Comparison of ENCODE assay signal across 24 cellular contexts in genomic region chr9:98396236-98396635, GRCh38.
DNase-seq lines count a peak whose midpoint lies in the region; ATAC-seq, FAIRE-seq and TF ChIP-seq lines count a peak whose summit lies in the region.
"Had no signal": no experiment of that assay in that cellular context is flagged by ENCODE, and none has a peak within 500 bp of the region (broad histone marks: within the 10 kb centered on the region; RNA-seq: fewer than 3 reads in every experiment).

No MANE protein-coding gene starts in this region.

- H3K4me3 ChIP-seq in GM12878 (no peak overlapping the region), neuronal stem cell (ENCODE audit: low read length in 2 of 2) (no peak overlapping the region)
- H3K4me3 ChIP-seq in CD8-positive, alpha-beta T cell (ENCODE audit: low read depth, low read length), result no peak overlapping the region
- H3K4me3 ChIP-seq: A549; BLaER1 treated with 17β-estradiol and CSF1 and Interleukin-3, amounts not matched to agents 10 nM and 100 nM had no signal

- no peak overlapping the region for H4K8ac ChIP-seq in neuronal stem cell (ENCODE audit: low read depth, low read length)

- H3K27ac ChIP-seq in GM12878 (ENCODE audit: control insufficient read depth, insufficient read depth), result no peak overlapping the region
- no peak overlapping the region for H3K27ac ChIP-seq in neuronal stem cell (replicated peaks; ENCODE audit: low read length)
- no peak overlapping the region for H3K27ac ChIP-seq in CD8-positive, alpha-beta T cell (ENCODE audit: low read depth, low read length)
- H3K27ac ChIP-seq: A549; BLaER1 treated with 17β-estradiol and CSF1 and Interleukin-3, amounts not matched to agents 10 nM and 100 nM had no signal

- ATAC-seq in natural killer cell treated with Interleukin-12 subunit alpha and Interleukin-12 subunit beta and Interleukin-15 and Interleukin-18, amount 100 ng/mL, for 72 hours, result no peak
- no peak for ATAC-seq in natural killer cell
- no peak for ATAC-seq in GM12878
- ATAC-seq in effector memory CD8-positive, alpha-beta T cell (replicated peaks), result no peak
- no peak for ATAC-seq in CD8-positive, alpha-beta T cell
- ATAC-seq: A549 had no signal

- H3K4me1 ChIP-seq in GM12878 (ENCODE audit: control insufficient read depth, insufficient read depth, low read length) (no peaks in the 10 kb centered on the region), neuronal stem cell (ENCODE audit: control insufficient read depth in 2 of 2, insufficient read depth in 1 of 2, low read depth in 1 of 2, low read length in 2 of 2) (no peaks in the 10 kb centered on the region)
- H3K4me1 ChIP-seq in CD8-positive, alpha-beta T cell (ENCODE audit: insufficient read depth, low read length), result peaks cover 10% of the 10 kb centered on the region
- H3K4me1 ChIP-seq: A549 had no signal

- no peak overlapping the region for H2BK15ac ChIP-seq in neuronal stem cell (ENCODE audit: low read length)

- H3K9ac ChIP-seq in GM12878 (ENCODE audit: control insufficient read depth, insufficient read depth, low read length) (no peak overlapping the region), neuronal stem cell (ENCODE audit: low read depth, low read length, poor library complexity) (no peak overlapping the region)
- H3K9ac ChIP-seq: BLaER1 treated with 17β-estradiol and CSF1 and Interleukin-3, amounts not matched to agents 10 nM and 100 nM had no signal

- H3K36me3 ChIP-seq in GM12878 (ENCODE audit: control insufficient read depth in 2 of 2, insufficient read depth in 2 of 2, low read length in 1 of 2), result no peaks in the 10 kb centered on the region
- H3K36me3 ChIP-seq in neuronal stem cell (replicated peaks in 1 of 2; ENCODE audit: control insufficient read depth in 2 of 2, insufficient read depth in 2 of 2, low read length in 2 of 2), result no peaks in the 10 kb centered on the region
- no peaks in the 10 kb centered on the region for H3K36me3 ChIP-seq in CD8-positive, alpha-beta T cell (ENCODE audit: insufficient read depth, low read length)
- H3K36me3 ChIP-seq: BE2C; BLaER1 treated with 17β-estradiol and CSF1 and Interleukin-3, amounts not matched to agents 10 nM and 100 nM had no signal

- WGBS in GM12878 (ENCODE audit: insufficient coverage, insufficient replicate concordance, low lambda C conversion rate, missing lambda C conversion rate), result 2% methylated on average over 6 of the region's 6 CpGs
- WGBS in neuronal stem cell (ENCODE audit: extremely low coverage in 2 of 2, insufficient read length in 2 of 2, insufficient replicate concordance in 1 of 2), 2 donors, result no CpG with 5 or more reads among the region's 6 CpGs

- H3K4me2 ChIP-seq in GM12878 (ENCODE audit: control insufficient read depth, insufficient read depth) (no peak overlapping the region), neuronal stem cell (ENCODE audit: insufficient read depth, low read length, poor library complexity, severe bottlenecking) (no peak overlapping the region)
- H3K4me2 ChIP-seq: A549; BLaER1 treated with 17β-estradiol and CSF1 and Interleukin-3, amounts not matched to agents 10 nM and 100 nM had no signal

- H3K18ac ChIP-seq in neuronal stem cell (ENCODE audit: low read length), result peak overlapping the region; percentile 13

- BruUV-seq in GM12878 (replicated peaks; lab: Mats Ljungman, UMichigan), result no TSS peak

- H3K14ac ChIP-seq in neuronal stem cell (ENCODE audit: low read length), result no peak overlapping the region

- intact Hi-C loops in natural killer cell (cut with micrococcal nuclease) (no loop called here), GM12878 (cut with micrococcal nuclease; ENCODE audit: unreplicated experiment) (no loop called here)
- intact Hi-C loops in CD8-positive, alpha-beta T cell (cut with DNase I, micrococcal nuclease), result no loop called here

- H3K4ac ChIP-seq in neuronal stem cell (ENCODE audit: low read length), result no peak overlapping the region

- H3K4me3 Mint-ChIP-seq in natural killer cell treated with Interleukin-12 subunit alpha and Interleukin-12 subunit beta and Interleukin-15 and Interleukin-18, amount 100 ng/mL, for 72 hours, result no peak overlapping the region
- H3K4me3 Mint-ChIP-seq in natural killer cell, result no peak overlapping the region
- H3K4me3 Mint-ChIP-seq in effector memory CD8-positive, alpha-beta T cell, result no peak overlapping the region
- no peak overlapping the region for H3K4me3 Mint-ChIP-seq in CD8-positive, alpha-beta T cell
- H3K4me3 Mint-ChIP-seq: CD14-positive monocyte; CD4-positive, alpha-beta T cell had no signal

- no peak overlapping the region for H3K23ac ChIP-seq in neuronal stem cell (ENCODE audit: low read depth, low read length, poor library complexity)

- RAD21 ChIA-PET in GM12878 (lab: Charles Lee; ENCODE audit: unreplicated experiment), result no interaction called here

- TF ChIP-seq POLR2A in GM12878 (IDR thresholded peaks at IDR 0.05; ENCODE audit: low read depth, low read length), result no peak

- H3K27me3 ChIP-seq in GM12878 (replicated peaks in 1 of 2; ENCODE audit: control insufficient read depth in 2 of 2, insufficient read depth in 2 of 2, low read length in 1 of 2) (no peaks in the 10 kb centered on the region), neuronal stem cell (ENCODE audit: control insufficient read depth in 3 of 3, insufficient read depth in 3 of 3, low read depth in 1 of 3, low read length in 3 of 3) (no peaks in the 10 kb centered on the region)
- no peaks in the 10 kb centered on the region for H3K27me3 ChIP-seq in CD8-positive, alpha-beta T cell (ENCODE audit: insufficient read depth, low read length)
- H3K27me3 ChIP-seq: BLaER1 treated with 17β-estradiol and CSF1 and Interleukin-3, amounts not matched to agents 10 nM and 100 nM had no signal

- no peak overlapping the region for H2AK5ac ChIP-seq in neuronal stem cell (ENCODE audit: low read depth, low read length)

- H3K4me1 Mint-ChIP-seq in natural killer cell treated with Interleukin-12 subunit alpha and Interleukin-12 subunit beta and Interleukin-15 and Interleukin-18, amount 100 ng/mL, for 72 hours (ENCODE audit: low read depth in 2 of 2), result peaks cover 5 to 6% of the 10 kb centered on the region in 2 donors
- H3K4me1 Mint-ChIP-seq in natural killer cell, result peaks cover 8 to 11% of the 10 kb centered on the region in 2 donors
- H3K4me1 Mint-ChIP-seq in effector memory CD8-positive, alpha-beta T cell (ENCODE audit: low read depth in 2 of 2), result peaks cover 9 to 10% of the 10 kb centered on the region in 2 donors
- peaks cover 13% of the 10 kb centered on the region for H3K4me1 Mint-ChIP-seq in CD8-positive, alpha-beta T cell (ENCODE audit: low read depth)

- H4K91ac ChIP-seq in neuronal stem cell (ENCODE audit: low read depth, low read length, poor library complexity), result no peak overlapping the region

- H3K9me3 Mint-ChIP-seq in natural killer cell treated with Interleukin-12 subunit alpha and Interleukin-12 subunit beta and Interleukin-15 and Interleukin-18, amount 100 ng/mL, for 72 hours, result peaks cover 3% of the 10 kb centered on the region
- no peaks in the 10 kb centered on the region for H3K9me3 Mint-ChIP-seq in natural killer cell
- peaks cover 0 to 11% of the 10 kb centered on the region in 2 donors for H3K9me3 Mint-ChIP-seq in effector memory CD8-positive, alpha-beta T cell
- H3K9me3 Mint-ChIP-seq in CD8-positive, alpha-beta T cell, result no peaks in the 10 kb centered on the region

- POLR2A ChIA-PET in GM12878 (lab: Charles Lee), result no interaction called here
- POLR2A ChIA-PET in CD8-positive, alpha-beta T cell (lab: Charles Lee), result no interaction called here

- SMC1A ChIA-PET in GM12878 (lab: Charles Lee; ENCODE audit: uncharacterized antibody, unreplicated experiment), result no interaction called here

- no peaks in the 10 kb centered on the region for H3K79me1 ChIP-seq in neuronal stem cell (ENCODE audit: low read depth, low read length)

- H3K9me3 ChIP-seq in GM12878 (replicated peaks; ENCODE audit: control insufficient read depth, insufficient read depth, low read length) (no peaks in the 10 kb centered on the region; the same call in 2 of the 3 replicates), neuronal stem cell (replicated peaks in 1 of 2; ENCODE audit: control insufficient read depth in 2 of 2, insufficient read depth in 1 of 2, low read depth in 1 of 2, low read length in 2 of 2) (no peaks in the 10 kb centered on the region)
- H3K9me3 ChIP-seq in CD8-positive, alpha-beta T cell (ENCODE audit: low read length), result no peaks in the 10 kb centered on the region
- H3K9me3 ChIP-seq: A549, BE2C had no signal

- no peaks in the 10 kb centered on the region for H3K36me3 Mint-ChIP-seq in natural killer cell treated with Interleukin-12 subunit alpha and Interleukin-12 subunit beta and Interleukin-15 and Interleukin-18, amount 100 ng/mL, for 72 hours
- H3K36me3 Mint-ChIP-seq in natural killer cell, result no peaks in the 10 kb centered on the region
- peaks cover 2% of the 10 kb centered on the region for H3K36me3 Mint-ChIP-seq in effector memory CD8-positive, alpha-beta T cell (ENCODE audit: insufficient read depth)
- H3K36me3 Mint-ChIP-seq in CD8-positive, alpha-beta T cell, result no peaks in the 10 kb centered on the region
- H3K36me3 Mint-ChIP-seq: CD14-positive monocyte had no signal

- H3K27me3 Mint-ChIP-seq in natural killer cell treated with Interleukin-12 subunit alpha and Interleukin-12 subunit beta and Interleukin-15 and Interleukin-18, amount 100 ng/mL, for 72 hours, result peaks cover 28 to 30% of the 10 kb centered on the region in 2 donors
- peaks cover 11 to 19% of the 10 kb centered on the region in 2 donors for H3K27me3 Mint-ChIP-seq in natural killer cell (ENCODE audit: low read depth in 2 of 2)
- H3K27me3 Mint-ChIP-seq in effector memory CD8-positive, alpha-beta T cell, result peaks cover 54 to 68% of the 10 kb centered on the region in 2 donors
- H3K27me3 Mint-ChIP-seq in CD8-positive, alpha-beta T cell (ENCODE audit: low read depth), result peaks cover 20% of the 10 kb centered on the region

- H4K20me1 ChIP-seq in GM12878 (ENCODE audit: control insufficient read depth, insufficient read depth), result no peaks in the 10 kb centered on the region
- H4K20me1 ChIP-seq: BLaER1 treated with 17β-estradiol and CSF1 and Interleukin-3, amounts not matched to agents 10 nM and 100 nM had no signal

- in situ Hi-C loops in GM12878 (cut with MboI), result no loop called here

- H2BK12ac ChIP-seq in neuronal stem cell (ENCODE audit: low read length), result no peak overlapping the region

- no peak for TF ChIP-seq CTCF in natural killer cell (IDR thresholded peaks at IDR 0.05)
- no peak for TF ChIP-seq CTCF in GM12878 (IDR thresholded peaks at IDR 0.05 in 2 of 3, conservative IDR thresholded peaks at IDR 0.05 in 1 of 3; ENCODE audit: control insufficient read depth in 2 of 3, extremely low read depth in 1 of 3, insufficient read depth in 1 of 3, low read depth in 3 of 3, low read length in 3 of 3)
- no peak for TF ChIP-seq CTCF in CD8-positive, alpha-beta T cell (IDR thresholded peaks at IDR 0.05)

- TF ChIP-seq RAD21 in GM12878 (IDR thresholded peaks at IDR 0.05; ENCODE audit: insufficient read depth, low read depth, low read length), result no peak

- CTCF ChIA-PET in GM12878 (lab: Yijun Ruan, JAX), result no interaction called here
- CTCF ChIA-PET in CD8-positive, alpha-beta T cell (lab: Charles Lee), result no interaction called here

- FAIRE-seq in GM12878 (lab: Jason Lieb, UNC), result no peak
- FAIRE-seq: A549, GM19239 had no signal

- no peak for TF ChIP-seq EP300 in GM12878 (IDR thresholded peaks at IDR 0.05; ENCODE audit: borderline replicate concordance in 1 of 2, control insufficient read depth in 1 of 2, low read depth in 2 of 2, low read length in 2 of 2)

- H3K79me2 ChIP-seq in GM12878 (ENCODE audit: control insufficient read depth, insufficient read depth, low read length), result no peaks in the 10 kb centered on the region

- H3K27ac Mint-ChIP-seq in natural killer cell treated with Interleukin-12 subunit alpha and Interleukin-12 subunit beta and Interleukin-15 and Interleukin-18, amount 100 ng/mL, for 72 hours, result no peak overlapping the region
- H3K27ac Mint-ChIP-seq in natural killer cell, result no peak overlapping the region
- no peak overlapping the region for H3K27ac Mint-ChIP-seq in effector memory CD8-positive, alpha-beta T cell
- H3K27ac Mint-ChIP-seq in CD8-positive, alpha-beta T cell, result no peak overlapping the region
- H3K27ac Mint-ChIP-seq: CD14-positive monocyte; CD4-positive, alpha-beta T cell had no signal

- no peak overlapping the region for H2BK5ac ChIP-seq in neuronal stem cell (ENCODE audit: low read length)

- no peak overlapping the region for H2BK120ac ChIP-seq in neuronal stem cell (ENCODE audit: low read depth, low read length)

- no peak overlapping the region for H2AFZ ChIP-seq in GM12878 (ENCODE audit: control insufficient read depth, low read depth, low read length)
- no peak overlapping the region for H2AFZ ChIP-seq in neuronal stem cell (ENCODE audit: low read length)

- DNase-seq in natural killer cell treated with Interleukin-12 subunit alpha and Interleukin-12 subunit beta and Interleukin-15 and Interleukin-18, amount 100 ng/mL, for 72 hours (ENCODE audit: low spot score), result peak; percentile 38
- DNase-seq in natural killer cell (no peak), GM12878 (ENCODE audit: low read depth, low spot score) (no peak), neuronal stem cell (ENCODE audit: low spot score) (no peak)
- no peak for DNase-seq in effector memory CD8-positive, alpha-beta T cell
- no peak for DNase-seq in CD8-positive, alpha-beta T cell
- no peak for DNase-seq in stimulated activated CD4-positive, alpha-beta T cell treated with anti-CD3 and anti-CD28 coated beads, Interleukin-1b, Interleukin-23, amount 100 ng/mL, for 48 hours
- DNase-seq: 8988T; ACHN; AML-193; BE2C; Calu3; CD4-positive, alpha-beta T cell; COR-L47; DMS53; DMS79 treated with DMSO at 0.1 percent for 48 hours; GF-D8; GOT3; H7; HCEC 1CT had no signal
